In genomic region chr7:151423936-151424335, GRCh38 we compare ENCODE assay signal across 23 cellular contexts. TPM values are rescaled to one million over a fixed set of nuclear protein-coding genes. Genes with fewer than 3 reads are reported as not detected.
"Had no signal": no experiment of that assay in that cellular context is flagged by ENCODE, and none has a peak within 500 bp of the region (broad histone marks: within the 10 kb centered on the region; RNA-seq: fewer than 3 reads in every experiment).

No MANE protein-coding gene starts in this region.

- H3K27ac ChIP-seq: SJSA1, SK-N-MC had no signal

- H3K9me3 ChIP-seq: SJSA1 had no signal

- DNase-seq: IMR-90, Karpas-422, KG1, MG63, NCI-H1092, NCI-H1105 treated with DMSO at 0.1 percent for 48 hours, NCI-H1417 treated with DMSO at 0.1 percent for 48 hours, NCI-H146, NCI-H1694 treated with DMSO at 0.1 percent for 48 hours, NCI-H2029, NCI-H2081 treated with DMSO at 0.1 percent for 48 hours, NCI-H2171, NCI-H226, NCI-H446, NCI-H510A, NCI-H526, Right ventricle myocardium superior, RPMI8226, SIG-M5 had no signal

- H3K4me3 ChIP-seq: MG63, SJSA1, SK-N-MC had no signal

- H3K27me3 ChIP-seq: MG63, SJSA1 had no signal

- H3K36me3 ChIP-seq: MG63, SJSA1 had no signal

RNA-seq across cellular contexts. Expression of gene WDR86, which starts 14.1 kb away (rescaled TPM):
- total RNA-seq: HT1080, IMR-90 had no signal

RNA-seq across cellular contexts. Expression of gene CRYGN, which starts 16.0 kb away (rescaled TPM):
- total RNA-seq: HepG2, HT1080, IMR-90, SJSA1 had no signal
